ENCODE assay signal across 8 cellular contexts in genomic region chr1:2232255-2232915, GRCh38. TPM values are rescaled to one million over a fixed set of nuclear protein-coding genes. Genes with fewer than 3 reads are reported as not detected.
DNase-seq lines count a peak whose midpoint lies in the region; ATAC-seq and TF ChIP-seq lines count a peak whose summit lies in the region.

No MANE protein-coding gene starts in this region.

- no peak overlapping the region for H3K27ac ChIP-seq in PC-9

- H3K4me3 ChIP-seq in AG04449 (ENCODE audit: low read depth, low read length) = peak overlapping the region; percentile 83
- H3K4me3 ChIP-seq in PC-9 = peak overlapping the region; percentile 93; the same call in 1 of the 2 replicates

- H3K9me3 ChIP-seq in PC-9 (ENCODE audit: insufficient read depth, low read depth) = no peaks in the 10 kb centered on the region

- H3K4me3 Mint-ChIP-seq in endothelial cell (ENCODE audit: unreplicated experiment) (peak overlapping the region; percentile 97), neural crest cell (peak overlapping the region; percentile 97)

- no peak for ATAC-seq in GM21367 (IDR thresholded peaks at IDR 0.05; ENCODE audit: unreplicated experiment)
- no peak for ATAC-seq in sciatic nerve

- no TSS peak for BruUV-seq in PC-9 (replicated peaks; lab: Mats Ljungman, UMichigan)

- peaks cover 80% of the 10 kb centered on the region for H4K20me1 ChIP-seq in PC-9 (ENCODE audit: insufficient read depth)

- H3K27me3 Mint-ChIP-seq in endothelial cell (ENCODE audit: unreplicated experiment) (peaks cover 18% of the 10 kb centered on the region), neural crest cell (ENCODE audit: low read depth) (no peaks in the 10 kb centered on the region)

- H3K9me2 ChIP-seq in PC-9 (ENCODE audit: insufficient read depth) = no peaks in the 10 kb centered on the region

- peaks cover 29% of the 10 kb centered on the region for H3F3A ChIP-seq in PC-9 (ENCODE audit: insufficient read depth, low read depth)

- POLR2A ChIA-PET in AG04449 (lab: Yijun Ruan, JAX) = interaction anchor here (0.9 to 1.1 kb wide), 4 partner anchors 20 to 149 kb away, joined by 3 to 6 read pairs (median 3); no protein-coding TSS in a partner anchor
- POLR2A ChIA-PET in PC-9 (lab: Charles Lee; ENCODE audit: unreplicated experiment) = no interaction called here

- intact Hi-C loops in PC-9 (cut with micrococcal nuclease; ENCODE audit: unreplicated experiment) (loop anchor here (5.0 kb wide), 1 partner anchor 35 kb away; no protein-coding TSS in a partner anchor), sciatic nerve (cut with DNase I) (loop anchor here (10.0 kb wide), 1 partner anchor 62 kb away; no protein-coding TSS in a partner anchor)

- no peak overlapping the region for H2AFZ ChIP-seq in PC-9

- H3K4me1 Mint-ChIP-seq in endothelial cell (ENCODE audit: unreplicated experiment) (peaks cover 54% of the 10 kb centered on the region), neural crest cell (peaks cover 61% of the 10 kb centered on the region)

- H3K79me2 ChIP-seq in PC-9 (ENCODE audit: low read depth) = peaks cover 87% of the 10 kb centered on the region

- H3K27ac Mint-ChIP-seq in endothelial cell (ENCODE audit: unreplicated experiment) (no peak overlapping the region), neural crest cell (ENCODE audit: unreplicated experiment) (no peak overlapping the region)

- H3K36me3 Mint-ChIP-seq in endothelial cell (ENCODE audit: low read depth, unreplicated experiment) (peaks cover 8% of the 10 kb centered on the region), neural crest cell (ENCODE audit: low read depth) (no peaks in the 10 kb centered on the region)

- DNase-seq in AG04449 (ENCODE audit: low read depth, low spot score) (no peak), PC-9 (no peak), endothelial cell (ENCODE audit: low spot score) (no peak), neural crest cell (ENCODE audit: low read depth, low spot score) (no peak), sciatic nerve (ENCODE audit: low spot score) (no peak), NCI-H774 (lab: John Stamatoyannopoulos, UW) (no peak)
- DNase-seq in activated CD4-positive, alpha-beta T cell treated with anti-CD3 and anti-CD28 coated beads, Interleukin-2, amount 50 U/mL, for 1 hour = no peak

- CTCF ChIA-PET in AG04449 (lab: Yijun Ruan, JAX) (interaction anchor here (1.0 to 6.8 kb wide), 8 partner anchors 18 to 154 kb away, joined by 3 to 52 read pairs (median 5); partner anchors contain the start of gene FAAP20), PC-9 (lab: Charles Lee) (no interaction called here)

- H3K9me3 Mint-ChIP-seq in endothelial cell (ENCODE audit: unreplicated experiment) (no peaks in the 10 kb centered on the region), neural crest cell (no peaks in the 10 kb centered on the region)

- no peaks in the 10 kb centered on the region for H3K36me3 ChIP-seq in PC-9 (ENCODE audit: low read depth)

- H3K4me2 ChIP-seq in PC-9 = peak overlapping the region; percentile 99

- TF ChIP-seq CTCF in AG04449 (IDR thresholded peaks at IDR 0.05; ENCODE audit: insufficient read depth, low read length, missing control alignments) (no peak), PC-9 (conservative IDR thresholded peaks at IDR 0.05) (no peak), endothelial cell (IDR thresholded peaks at IDR 0.05; ENCODE audit: unreplicated experiment) (no peak), neural crest cell (conservative IDR thresholded peaks at IDR 0.05) (no peak)

- H3K4me1 ChIP-seq in PC-9 (replicated peaks; ENCODE audit: insufficient read depth) = peaks cover 52% of the 10 kb centered on the region

- no peaks in the 10 kb centered on the region for H3K27me3 ChIP-seq in PC-9 (ENCODE audit: insufficient read depth, low read depth)

RNA-seq across cellular contexts. Expression of gene SKI, which starts 4.3 kb away (rescaled TPM):
- 36.2 and 39.1 TPM in 2 replicates for total RNA-seq in PC-9 (2021)
- 73.3 TPM for total RNA-seq in endothelial cell (ENCODE audit: unreplicated experiment)
- total RNA-seq in neural crest cell = 58.9 and 62.0 TPM in 2 replicates
- 108 TPM for total RNA-seq in sciatic nerve

RNA-seq across cellular contexts. Expression of gene FAAP20, which starts 37.8 kb away (rescaled TPM):
- 72.1 and 97.1 TPM in 2 replicates for total RNA-seq in PC-9 (2021)
- total RNA-seq in endothelial cell (ENCODE audit: unreplicated experiment) = 118 TPM
- 80.9 and 93.7 TPM in 2 replicates for total RNA-seq in neural crest cell
- total RNA-seq in sciatic nerve = 43.0 TPM
